17 cellular contexts compared by ENCODE assay signal in the genomic region with DNA sequence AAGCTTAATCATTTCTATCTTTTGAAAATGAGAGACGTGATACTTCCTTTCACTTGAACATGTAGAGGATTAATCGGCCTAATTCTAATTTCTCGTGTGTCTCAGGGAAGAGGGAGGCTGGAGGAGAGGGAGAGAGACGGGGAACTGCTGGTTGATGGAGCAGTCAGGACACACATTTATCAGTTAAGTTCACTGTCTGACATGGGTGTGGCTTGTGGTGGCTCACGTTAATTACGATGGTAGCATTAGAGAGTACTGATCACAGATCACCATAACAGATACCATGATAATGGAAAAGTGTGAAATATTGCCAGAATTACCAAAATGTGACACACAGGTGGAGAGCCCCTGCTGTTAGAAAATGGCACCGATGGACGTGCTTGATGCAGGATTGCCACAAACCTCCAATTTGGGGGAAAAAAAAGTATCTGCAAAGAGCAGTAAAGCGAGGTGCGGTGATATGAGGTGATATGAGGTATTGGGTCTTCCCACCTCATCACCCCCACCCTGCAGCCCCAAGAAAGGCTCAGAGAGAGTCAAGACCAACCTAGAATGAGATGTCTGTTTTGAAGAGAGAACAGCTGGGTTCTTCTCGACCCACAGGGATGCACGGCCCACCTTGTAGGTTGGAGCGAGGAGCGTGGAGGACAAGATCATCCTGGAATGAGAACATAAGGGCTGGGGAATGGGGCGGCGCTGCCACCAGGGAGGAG. TPM values are rescaled to one million over a fixed set of nuclear protein-coding genes. Genes with fewer than 3 reads are reported as not detected.
DNase-seq lines count a peak whose midpoint lies in the region; ATAC-seq and TF ChIP-seq lines count a peak whose summit lies in the region.
"Had no signal": no experiment of that assay in that cellular context is flagged by ENCODE, and none has a peak within 500 bp of the region (broad histone marks: within the 10 kb centered on the region; RNA-seq: fewer than 3 reads in every experiment).

No MANE protein-coding gene starts in this region.

- WGBS in endodermal cell (ENCODE audit: insufficient coverage in 1 of 2, insufficient read length in 1 of 2), 2 experiments: 90 to 98% methylated on average over 11 to 15 of the region's 16 CpGs

- peak overlapping the region; percentile 27 for H3K4me2 ChIP-seq in Loucy (ENCODE audit: low read depth, low read length, poor library complexity, severe bottlenecking)
- H3K4me2 ChIP-seq: BLaER1, GM23338 had no signal

- intact Hi-C loops in activated CD8-positive, alpha-beta T cell treated with anti-CD3 and anti-CD28 coated beads for 36 hours (cut with micrococcal nuclease): no loop called here

- POLR2A ChIA-PET in activated CD8-positive, alpha-beta T cell treated with anti-CD3 and anti-CD28 coated beads for 36 hours (lab: Charles Lee): interaction anchor here (0.8 to 1.1 kb wide), 3 partner anchors 8 to 34 kb away, joined by 3 to 5 read pairs (median 3); no protein-coding TSS in a partner anchor
- POLR2A ChIA-PET in activated CD8-positive, alpha-beta T cell treated with anti-CD3 and anti-CD28 coated beads, Interleukin-2, amount 10 ng/mL, durations not matched to agents 7 days and 5 days (lab: Charles Lee): no interaction called here

- H3K9me3 ChIP-seq in Loucy (ENCODE audit: insufficient read depth, low read depth, low read length): peaks cover 4% of the 10 kb centered on the region; the same call in 1 of the 2 replicates
- peaks cover 19% of the 10 kb centered on the region for H3K9me3 ChIP-seq in endodermal cell (ENCODE audit: control insufficient read depth, low read length)

- H3K27me3 ChIP-seq in Loucy (ENCODE audit: insufficient read depth, low read length, poor library complexity, severe bottlenecking) (no peaks in the 10 kb centered on the region), endodermal cell (ENCODE audit: control insufficient read depth, insufficient read depth, low read length, poor library complexity, severe bottlenecking) (no peaks in the 10 kb centered on the region)
- H3K27me3 ChIP-seq: BLaER1 had no signal

- peaks cover 41% of the 10 kb centered on the region for H3K4me1 ChIP-seq in Loucy (ENCODE audit: insufficient read depth, low read length, poor library complexity, severe bottlenecking)
- no peaks in the 10 kb centered on the region for H3K4me1 ChIP-seq in endodermal cell (ENCODE audit: control insufficient read depth, insufficient read depth, low read length)

- peaks cover 36% of the 10 kb centered on the region for H3K4me1 Mint-ChIP-seq in activated CD8-positive, alpha-beta T cell treated with anti-CD3 and anti-CD28 coated beads for 36 hours (ENCODE audit: low read depth)
- H3K4me1 Mint-ChIP-seq in activated CD8-positive, alpha-beta T cell treated with anti-CD3 and anti-CD28 coated beads, Interleukin-2, amount 10 ng/mL, durations not matched to agents 7 days and 5 days (ENCODE audit: low read depth): peaks cover 26% of the 10 kb centered on the region
- H3K4me1 Mint-ChIP-seq in memory B cell (peaks cover 10% of the 10 kb centered on the region), endodermal cell (no peaks in the 10 kb centered on the region)
- H3K4me1 Mint-ChIP-seq in stimulated activated naive B cell treated with anti-CD40 and anti-IgM and Interleukin-4, amounts not matched to agents 10 μg/mL and 1 μg/mL and 100 μg/mL, for 72 hours: peaks cover 8 to 20% of the 10 kb centered on the region in 2 donors
- H3K4me1 Mint-ChIP-seq: GM23338 had no signal

- H3K36me3 Mint-ChIP-seq in activated CD8-positive, alpha-beta T cell treated with anti-CD3 and anti-CD28 coated beads for 36 hours (ENCODE audit: low read depth): peaks cover 60% of the 10 kb centered on the region
- H3K36me3 Mint-ChIP-seq in activated CD8-positive, alpha-beta T cell treated with anti-CD3 and anti-CD28 coated beads, Interleukin-2, amount 10 ng/mL, durations not matched to agents 7 days and 5 days (ENCODE audit: low read depth): peaks cover 63% of the 10 kb centered on the region
- H3K36me3 Mint-ChIP-seq in memory B cell: peaks cover 34% of the 10 kb centered on the region
- H3K36me3 Mint-ChIP-seq in stimulated activated naive B cell treated with anti-CD40 and anti-IgM and Interleukin-4, amounts not matched to agents 10 μg/mL and 1 μg/mL and 100 μg/mL, for 72 hours: peaks cover 23 to 59% of the 10 kb centered on the region in 2 donors
- peaks cover 52% of the 10 kb centered on the region for H3K36me3 Mint-ChIP-seq in endodermal cell (ENCODE audit: low read depth)

- H4K20me1 ChIP-seq in Loucy (ENCODE audit: insufficient read depth, low read length, poor library complexity, severe bottlenecking): peaks cover 64% of the 10 kb centered on the region

- no peak for DNase-seq in activated CD8-positive, alpha-beta T cell treated with anti-CD3 and anti-CD28 coated beads for 36 hours
- no peak for DNase-seq in activated CD8-positive, alpha-beta T cell treated with anti-CD3 and anti-CD28 coated beads, Interleukin-2, amount 10 ng/mL, durations not matched to agents 7 days and 5 days
- no peak for DNase-seq in memory B cell (ENCODE audit: low spot score in 2 of 2)
- no peak for DNase-seq in stimulated activated naive B cell treated with anti-CD40 and anti-IgM and Interleukin-4, amounts not matched to agents 10 μg/mL and 1 μg/mL and 100 μg/mL, for 72 hours
- no peak for DNase-seq in endodermal cell
- no peak for DNase-seq in NK-92 treated with Interleukin-12 subunit alpha and Interleukin-12 subunit beta, amount 100 ng/mL, for 24 hours (lab: John Stamatoyannopoulos, UW)
- DNase-seq in EL: no peak
- DNase-seq: 8988T, COR-L47, NCI-H187, NCI-H345, NCI-H526 treated with DMSO at 0.1 percent for 48 hours had no signal

- CTCF ChIA-PET in activated CD8-positive, alpha-beta T cell treated with anti-CD3 and anti-CD28 coated beads for 36 hours (lab: Charles Lee): interaction anchor here (0.8 kb wide), 1 partner anchor 56 kb away, joined by 3 read pairs; no protein-coding TSS in a partner anchor
- CTCF ChIA-PET in activated CD8-positive, alpha-beta T cell treated with anti-CD3 and anti-CD28 coated beads, Interleukin-2, amount 10 ng/mL, durations not matched to agents 7 days and 5 days (lab: Charles Lee): no interaction called here

- no peak for TF ChIP-seq CTCF in activated CD8-positive, alpha-beta T cell treated with anti-CD3 and anti-CD28 coated beads for 36 hours (IDR thresholded peaks at IDR 0.05)
- TF ChIP-seq CTCF in Loucy (conservative IDR thresholded peaks at IDR 0.05; ENCODE audit: low read length) (no peak), endodermal cell (conservative IDR thresholded peaks at IDR 0.05) (no peak)

- ATAC-seq in activated CD8-positive, alpha-beta T cell treated with anti-CD3 and anti-CD28 coated beads for 36 hours: no peak
- ATAC-seq in activated CD8-positive, alpha-beta T cell treated with anti-CD3 and anti-CD28 coated beads, Interleukin-2, amount 10 ng/mL, durations not matched to agents 7 days and 5 days: no peak
- ATAC-seq in memory B cell (ENCODE audit: low read depth): no peak
- ATAC-seq in stimulated activated naive B cell treated with anti-CD40 and anti-IgM and Interleukin-4, amounts not matched to agents 10 μg/mL and 1 μg/mL and 100 μg/mL, for 72 hours (replicated peaks): no peak
- ATAC-seq: GM23338 had no signal

- no peak overlapping the region for H3K9ac ChIP-seq in Loucy (ENCODE audit: low read depth, low read length, poor library complexity, severe bottlenecking)
- no peak overlapping the region for H3K9ac ChIP-seq in endodermal cell (ENCODE audit: extremely low read depth, low read length, poor library complexity, severe bottlenecking)
- H3K9ac ChIP-seq: BLaER1 had no signal

- no peaks in the 10 kb centered on the region for H3K27me3 Mint-ChIP-seq in activated CD8-positive, alpha-beta T cell treated with anti-CD3 and anti-CD28 coated beads for 36 hours
- no peaks in the 10 kb centered on the region for H3K27me3 Mint-ChIP-seq in activated CD8-positive, alpha-beta T cell treated with anti-CD3 and anti-CD28 coated beads, Interleukin-2, amount 10 ng/mL, durations not matched to agents 7 days and 5 days (ENCODE audit: low read depth)
- H3K27me3 Mint-ChIP-seq in memory B cell (no peaks in the 10 kb centered on the region), endodermal cell (ENCODE audit: insufficient read depth) (no peaks in the 10 kb centered on the region)
- no peaks in the 10 kb centered on the region for H3K27me3 Mint-ChIP-seq in stimulated activated naive B cell treated with anti-CD40 and anti-IgM and Interleukin-4, amounts not matched to agents 10 μg/mL and 1 μg/mL and 100 μg/mL, for 72 hours
- H3K27me3 Mint-ChIP-seq: IgD-negative memory B cell had no signal

- H3K9me2 ChIP-seq in Loucy (replicated peaks; ENCODE audit: low read depth, low read length): no peaks in the 10 kb centered on the region

- peaks cover 17% of the 10 kb centered on the region; the same call in 1 of the 2 replicates for H3K36me3 ChIP-seq in Loucy (ENCODE audit: insufficient read depth, low read length)
- peaks cover 30% of the 10 kb centered on the region for H3K36me3 ChIP-seq in endodermal cell (ENCODE audit: control insufficient read depth, insufficient read depth, low read length)

- no peak overlapping the region for H3K4me3 Mint-ChIP-seq in activated CD8-positive, alpha-beta T cell treated with anti-CD3 and anti-CD28 coated beads for 36 hours
- no peak overlapping the region for H3K4me3 Mint-ChIP-seq in activated CD8-positive, alpha-beta T cell treated with anti-CD3 and anti-CD28 coated beads, Interleukin-2, amount 10 ng/mL, durations not matched to agents 7 days and 5 days
- no peak overlapping the region for H3K4me3 Mint-ChIP-seq in memory B cell
- no peak overlapping the region for H3K4me3 Mint-ChIP-seq in stimulated activated naive B cell treated with anti-CD40 and anti-IgM and Interleukin-4, amounts not matched to agents 10 μg/mL and 1 μg/mL and 100 μg/mL, for 72 hours
- H3K4me3 Mint-ChIP-seq in endodermal cell: no peak overlapping the region
- H3K4me3 Mint-ChIP-seq: GM23338, IgD-negative memory B cell had no signal

- H3K79me2 ChIP-seq in Loucy (ENCODE audit: insufficient read depth, low read length): peaks cover 99% of the 10 kb centered on the region

- peaks cover 15% of the 10 kb centered on the region for H3K9me3 Mint-ChIP-seq in activated CD8-positive, alpha-beta T cell treated with anti-CD3 and anti-CD28 coated beads for 36 hours
- peaks cover 21% of the 10 kb centered on the region for H3K9me3 Mint-ChIP-seq in activated CD8-positive, alpha-beta T cell treated with anti-CD3 and anti-CD28 coated beads, Interleukin-2, amount 10 ng/mL, durations not matched to agents 7 days and 5 days (ENCODE audit: insufficient read depth)
- H3K9me3 Mint-ChIP-seq in memory B cell (no peaks in the 10 kb centered on the region), endodermal cell (peaks cover 30% of the 10 kb centered on the region)
- peaks cover 5% of the 10 kb centered on the region in 2 donors for H3K9me3 Mint-ChIP-seq in stimulated activated naive B cell treated with anti-CD40 and anti-IgM and Interleukin-4, amounts not matched to agents 10 μg/mL and 1 μg/mL and 100 μg/mL, for 72 hours

- H3K4me3 ChIP-seq in Loucy (ENCODE audit: low read length, poor library complexity, severe bottlenecking): no peak overlapping the region
- H3K4me3 ChIP-seq in endodermal cell (ENCODE audit: low read length): no peak overlapping the region
- H3K4me3 ChIP-seq: BLaER1, GM23338 had no signal

- H2AFZ ChIP-seq in Loucy (ENCODE audit: low read length): no peak overlapping the region
- H2AFZ ChIP-seq: GM23338 had no signal

- H3K27ac Mint-ChIP-seq in activated CD8-positive, alpha-beta T cell treated with anti-CD3 and anti-CD28 coated beads for 36 hours: peak overlapping the region; percentile 43
- no peak overlapping the region for H3K27ac Mint-ChIP-seq in activated CD8-positive, alpha-beta T cell treated with anti-CD3 and anti-CD28 coated beads, Interleukin-2, amount 10 ng/mL, durations not matched to agents 7 days and 5 days
- H3K27ac Mint-ChIP-seq in memory B cell: peak overlapping the region; percentile 52
- H3K27ac Mint-ChIP-seq in stimulated activated naive B cell treated with anti-CD40 and anti-IgM and Interleukin-4, amounts not matched to agents 10 μg/mL and 1 μg/mL and 100 μg/mL, for 72 hours: peak overlapping the region; percentile 47
- H3K27ac Mint-ChIP-seq in endodermal cell: no peak overlapping the region
- H3K27ac Mint-ChIP-seq: GM23338, IgD-negative memory B cell had no signal

- H3K27ac ChIP-seq in endodermal cell (ENCODE audit: low read depth, low read length): no peak overlapping the region
- H3K27ac ChIP-seq: BLaER1, HL-60 had no signal

- peaks cover 9% of the 10 kb centered on the region for H3F3A ChIP-seq in Loucy (ENCODE audit: low read depth)

RNA-seq across cellular contexts. Expression of a gene that starts 19.7 kb away (rescaled TPM):
- 10 to 100 TPM; 19.7 to 20.1 TPM for total RNA-seq in activated CD8-positive, alpha-beta T cell treated with anti-CD3 and anti-CD28 coated beads for 36 hours
- total RNA-seq in activated CD8-positive, alpha-beta T cell treated with anti-CD3 and anti-CD28 coated beads, Interleukin-2, amount 10 ng/mL, durations not matched to agents 7 days and 5 days: 10 to 100 TPM; 19.4 to 19.6 TPM
- total RNA-seq in endodermal cell: 10 to 100 TPM; 22.0 to 26.6 TPM
- 31.2 TPM for polyA plus RNA-seq in endodermal cell (2013, experiment 1 of 2)
- 29.0 TPM for polyA plus RNA-seq in endodermal cell (2013, experiment 2 of 2)

RNA-seq across cellular contexts. Expression of a gene that starts 44.9 kb away (rescaled TPM):
- 10 to 100 TPM; 10.7 to 12.0 TPM for total RNA-seq in activated CD8-positive, alpha-beta T cell treated with anti-CD3 and anti-CD28 coated beads for 36 hours
- 10 to 100 TPM; 16.3 to 17.4 TPM for total RNA-seq in activated CD8-positive, alpha-beta T cell treated with anti-CD3 and anti-CD28 coated beads, Interleukin-2, amount 10 ng/mL, durations not matched to agents 7 days and 5 days
- 10 to 100 TPM; 19.7 to 26.2 TPM for total RNA-seq in endodermal cell
- 16.2 TPM for polyA plus RNA-seq in endodermal cell (2013, experiment 1 of 2)
- 12.6 TPM for polyA plus RNA-seq in endodermal cell (2013, experiment 2 of 2)

RNA-seq across cellular contexts. Expression of a gene that starts 45.0 kb away (rescaled TPM):
- 10 to 100 TPM; 26.1 to 28.2 TPM for total RNA-seq in activated CD8-positive, alpha-beta T cell treated with anti-CD3 and anti-CD28 coated beads for 36 hours
- total RNA-seq in activated CD8-positive, alpha-beta T cell treated with anti-CD3 and anti-CD28 coated beads, Interleukin-2, amount 10 ng/mL, durations not matched to agents 7 days and 5 days: 10 to 100 TPM; 58.0 to 58.1 TPM
- total RNA-seq in endodermal cell: 10 to 100 TPM; 39.8 to 62.9 TPM
- 27.1 TPM for polyA plus RNA-seq in endodermal cell (2013, experiment 1 of 2)
- polyA plus RNA-seq in endodermal cell (2013, experiment 2 of 2): 27.4 TPM

RNA-seq across cellular contexts. Expression of a gene that starts 45.7 kb away (rescaled TPM):
- 10 to 100 TPM; 24.5 to 29.0 TPM for total RNA-seq in activated CD8-positive, alpha-beta T cell treated with anti-CD3 and anti-CD28 coated beads for 36 hours
- 10 to 100 TPM; 43.0 to 44.3 TPM for total RNA-seq in activated CD8-positive, alpha-beta T cell treated with anti-CD3 and anti-CD28 coated beads, Interleukin-2, amount 10 ng/mL, durations not matched to agents 7 days and 5 days
- total RNA-seq in endodermal cell: 10 to 100 TPM; 49.5 to 54.9 TPM
- 39.8 TPM for polyA plus RNA-seq in endodermal cell (2013, experiment 1 of 2)
- polyA plus RNA-seq in endodermal cell (2013, experiment 2 of 2): 36.7 TPM

Comparison
In these comparisons a context has a peak if more than half of its experiments do, and no peak if none do; other contexts are left out.
1. H3K27ac Mint-ChIP-seq: peak in activated CD8-positive, alpha-beta T cell treated with anti-CD3 and anti-CD28 coated beads for 36 hours (single experiment), memory B cell (single experiment) and stimulated activated naive B cell treated with anti-CD40 and anti-IgM and Interleukin-4, amounts not matched to agents 10 μg/mL and 1 μg/mL and 100 μg/mL, for 72 hours (single experiment); none in activated CD8-positive, alpha-beta T cell treated with anti-CD3 and anti-CD28 coated beads, Interleukin-2, amount 10 ng/mL, durations not matched to agents 7 days and 5 days (single experiment) and endodermal cell (single experiment).